Comparison of ENCODE assay signal across 12 cellular contexts in genomic region chr4:34046580-34046979, GRCh38.
DNase-seq lines count a peak whose midpoint lies in the region; ATAC-seq and TF ChIP-seq lines count a peak whose summit lies in the region.
"Had no signal": no experiment of that assay in that cellular context is flagged by ENCODE, and none has a peak within 500 bp of the region (broad histone marks: within the 10 kb centered on the region; RNA-seq: fewer than 3 reads in every experiment).

No MANE protein-coding gene starts in this region.

- 100% methylated on average over 1 of the region's 1 CpG for WGBS in mammary epithelial cell (ENCODE audit: low coverage, missing lambda C conversion rate)

- no peak overlapping the region for H3K4me2 ChIP-seq in mammary epithelial cell (ENCODE audit: insufficient read depth, low read depth, low read length)
- H3K4me2 ChIP-seq in neural progenitor cell, result no peak overlapping the region

- no peaks in the 10 kb centered on the region for H3K9me3 ChIP-seq in mammary epithelial cell (replicated peaks; ENCODE audit: insufficient read depth, low read length)
- H3K9me3 ChIP-seq in neural progenitor cell (ENCODE audit: low read depth), result no peaks in the 10 kb centered on the region

- H2AFZ ChIP-seq in mammary epithelial cell (ENCODE audit: low read depth, low read length), result no peak overlapping the region
- no peak overlapping the region for H2AFZ ChIP-seq in neural progenitor cell (replicated peaks)

- H3K27me3 Mint-ChIP-seq in neural progenitor cell (ENCODE audit: insufficient read depth, low read depth), result no peaks in the 10 kb centered on the region
- H3K27me3 Mint-ChIP-seq in activated CD4-positive, alpha-beta memory T cell treated with anti-CD3 and anti-CD28 coated beads, Interleukin-2, amount 10 ng/mL, durations not matched to agents 7 days and 5 days, result no peaks in the 10 kb centered on the region
- H3K27me3 Mint-ChIP-seq: activated CD8-positive, alpha-beta memory T cell treated with anti-CD3 and anti-CD28 coated beads, Interleukin-2, amount 10 ng/mL, durations not matched to agents 7 days and 5 days had no signal

- no peaks in the 10 kb centered on the region for H3K4me1 Mint-ChIP-seq in neural progenitor cell
- H3K4me1 Mint-ChIP-seq in activated CD4-positive, alpha-beta memory T cell treated with anti-CD3 and anti-CD28 coated beads, Interleukin-2, amount 10 ng/mL, durations not matched to agents 7 days and 5 days, result no peaks in the 10 kb centered on the region
- H3K4me1 Mint-ChIP-seq: activated CD8-positive, alpha-beta memory T cell treated with anti-CD3 and anti-CD28 coated beads, Interleukin-2, amount 10 ng/mL, durations not matched to agents 7 days and 5 days; neural crest cell had no signal

- no peaks in the 10 kb centered on the region for H3K27me3 ChIP-seq in mammary epithelial cell (ENCODE audit: insufficient read depth, low read length)
- H3K27me3 ChIP-seq in neural progenitor cell, result no peaks in the 10 kb centered on the region

- in situ Hi-C loops in mammary epithelial cell (cut with MboI; ENCODE audit: low sequenced_read_pairs in 2 of 2), result no loop called here

- H3K4me3 ChIP-seq in mammary epithelial cell (replicated peaks in 1 of 3; ENCODE audit: insufficient read depth in 1 of 3, low read depth in 2 of 3, low read length in 3 of 3), result no peak overlapping the region
- no peak overlapping the region for H3K4me3 ChIP-seq in neural progenitor cell

- CTCF ChIA-PET in mammary epithelial cell (lab: Charles Lee; ENCODE audit: low non-redundant PET), result no interaction called here
- CTCF ChIA-PET in activated CD4-positive, alpha-beta memory T cell treated with anti-CD3 and anti-CD28 coated beads, Interleukin-2, amount 10 ng/mL, durations not matched to agents 7 days and 5 days (lab: Charles Lee), result no interaction called here

- no peaks in the 10 kb centered on the region for H3F3A ChIP-seq in neural progenitor cell (ENCODE audit: low read depth)

- no TSS peak for BruUV-seq in mammary epithelial cell (replicated peaks; lab: Mats Ljungman, UMichigan)

- dilution Hi-C loops in mammary epithelial cell (cut with HindIII; ENCODE audit: low sequenced_read_pairs), result no loop called here

- H3K27ac ChIP-seq in mammary epithelial cell (ENCODE audit: insufficient read depth, low read depth, low read length), result no peak overlapping the region
- no peak overlapping the region for H3K27ac ChIP-seq in neural progenitor cell

- H3K79me2 ChIP-seq in mammary epithelial cell (ENCODE audit: insufficient read depth, low read length) (no peaks in the 10 kb centered on the region), neural progenitor cell (ENCODE audit: low read depth) (no peaks in the 10 kb centered on the region)

- POLR2A ChIA-PET in activated CD4-positive, alpha-beta memory T cell treated with anti-CD3 and anti-CD28 coated beads, Interleukin-2, amount 10 ng/mL, durations not matched to agents 7 days and 5 days (lab: Charles Lee), result no interaction called here

- peak; percentile 92 for DNase-seq in M059J (ENCODE audit: low read depth)
- peak; percentile 79 for DNase-seq in mammary epithelial cell
- no peak for DNase-seq in omental fat pad (ENCODE audit: low spot score)
- no peak for DNase-seq in neural progenitor cell (ENCODE audit: low spot score)
- DNase-seq in NCI-H2081 treated with DMSO at 0.1 percent for 48 hours (lab: John Stamatoyannopoulos, UW), result no peak
- no peak for DNase-seq in SHP77 treated with DMSO at 0.1 percent for 48 hours (lab: John Stamatoyannopoulos, UW)
- DNase-seq in activated CD4-positive, alpha-beta memory T cell treated with anti-CD3 and anti-CD28 coated beads, Interleukin-2, amount 10 ng/mL, durations not matched to agents 7 days and 5 days, result no peak
- DNase-seq: activated CD8-positive, alpha-beta memory T cell treated with anti-CD3 and anti-CD28 coated beads, Interleukin-2, amount 10 ng/mL, durations not matched to agents 7 days and 5 days; amygdala; NCI-H82 had no signal

- no peaks in the 10 kb centered on the region for H3K4me1 ChIP-seq in mammary epithelial cell (ENCODE audit: insufficient read depth, low read length)
- H3K4me1 ChIP-seq in neural progenitor cell, result no peaks in the 10 kb centered on the region

- H3K9me3 Mint-ChIP-seq in neural progenitor cell, result no peaks in the 10 kb centered on the region
- H3K9me3 Mint-ChIP-seq in activated CD4-positive, alpha-beta memory T cell treated with anti-CD3 and anti-CD28 coated beads, Interleukin-2, amount 10 ng/mL, durations not matched to agents 7 days and 5 days, result peaks cover 10% of the 10 kb centered on the region
- H3K9me3 Mint-ChIP-seq: neural crest cell had no signal

- no peaks in the 10 kb centered on the region for H3K36me3 ChIP-seq in mammary epithelial cell (ENCODE audit: insufficient read depth, low read length)
- H3K36me3 ChIP-seq in neural progenitor cell, result no peaks in the 10 kb centered on the region

- H3K9ac ChIP-seq in mammary epithelial cell (ENCODE audit: insufficient read depth, low read length) (no peak overlapping the region), neural progenitor cell (no peak overlapping the region)

- H3K27ac Mint-ChIP-seq in neural progenitor cell, result no peak overlapping the region
- no peak overlapping the region for H3K27ac Mint-ChIP-seq in activated CD4-positive, alpha-beta memory T cell treated with anti-CD3 and anti-CD28 coated beads, Interleukin-2, amount 10 ng/mL, durations not matched to agents 7 days and 5 days
- H3K27ac Mint-ChIP-seq: activated CD8-positive, alpha-beta memory T cell treated with anti-CD3 and anti-CD28 coated beads, Interleukin-2, amount 10 ng/mL, durations not matched to agents 7 days and 5 days had no signal

- ATAC-seq in GM18858 (IDR thresholded peaks at IDR 0.05; ENCODE audit: unreplicated experiment) (peak; percentile 73), omental fat pad (ENCODE audit: low FRiP score) (peak; percentile 59)
- ATAC-seq: activated CD8-positive, alpha-beta memory T cell treated with anti-CD3 and anti-CD28 coated beads, Interleukin-2, amount 10 ng/mL, durations not matched to agents 7 days and 5 days had no signal

- no peak overlapping the region for H3K4me3 Mint-ChIP-seq in neural progenitor cell
- no peak overlapping the region for H3K4me3 Mint-ChIP-seq in activated CD4-positive, alpha-beta memory T cell treated with anti-CD3 and anti-CD28 coated beads, Interleukin-2, amount 10 ng/mL, durations not matched to agents 7 days and 5 days
- H3K4me3 Mint-ChIP-seq: activated CD8-positive, alpha-beta memory T cell treated with anti-CD3 and anti-CD28 coated beads, Interleukin-2, amount 10 ng/mL, durations not matched to agents 7 days and 5 days; neural crest cell had no signal

- TF ChIP-seq CTCF in mammary epithelial cell (conservative IDR thresholded peaks at IDR 0.05 in 1 of 2, IDR thresholded peaks at IDR 0.05 in 1 of 2; ENCODE audit: extremely low read depth in 1 of 2, insufficient read depth in 1 of 2, low read depth in 1 of 2, low read length in 2 of 2) (no peak), omental fat pad (IDR thresholded peaks at IDR 0.05) (no peak), neural progenitor cell (IDR thresholded peaks at IDR 0.05) (no peak)

- intact Hi-C loops in mammary epithelial cell (cut with micrococcal nuclease), result no loop called here

- H3K36me3 Mint-ChIP-seq in neural progenitor cell, result no peaks in the 10 kb centered on the region
- no peaks in the 10 kb centered on the region for H3K36me3 Mint-ChIP-seq in activated CD4-positive, alpha-beta memory T cell treated with anti-CD3 and anti-CD28 coated beads, Interleukin-2, amount 10 ng/mL, durations not matched to agents 7 days and 5 days (ENCODE audit: low read depth)
- H3K36me3 Mint-ChIP-seq: activated CD8-positive, alpha-beta memory T cell treated with anti-CD3 and anti-CD28 coated beads, Interleukin-2, amount 10 ng/mL, durations not matched to agents 7 days and 5 days had no signal

- H4K20me1 ChIP-seq in mammary epithelial cell (ENCODE audit: insufficient read depth, low read length) (no peaks in the 10 kb centered on the region), neural progenitor cell (ENCODE audit: low read depth) (no peaks in the 10 kb centered on the region)

Comparison
In these comparisons a context has a peak if more than half of its experiments do, and no peak if none do; other contexts are left out.
1. DNase-seq: peak in M059J (single experiment) and mammary epithelial cell (single experiment); none in omental fat pad (single experiment), neural progenitor cell (single experiment), NCI-H2081 treated with DMSO at 0.1 percent for 48 hours (single experiment), SHP77 treated with DMSO at 0.1 percent for 48 hours (single experiment) and activated CD4-positive, alpha-beta memory T cell treated with anti-CD3 and anti-CD28 coated beads, Interleukin-2, amount 10 ng/mL, durations not matched to agents 7 days and 5 days (single experiment).